ENCODE assay signal across 10 cellular contexts in the genomic region with DNA sequence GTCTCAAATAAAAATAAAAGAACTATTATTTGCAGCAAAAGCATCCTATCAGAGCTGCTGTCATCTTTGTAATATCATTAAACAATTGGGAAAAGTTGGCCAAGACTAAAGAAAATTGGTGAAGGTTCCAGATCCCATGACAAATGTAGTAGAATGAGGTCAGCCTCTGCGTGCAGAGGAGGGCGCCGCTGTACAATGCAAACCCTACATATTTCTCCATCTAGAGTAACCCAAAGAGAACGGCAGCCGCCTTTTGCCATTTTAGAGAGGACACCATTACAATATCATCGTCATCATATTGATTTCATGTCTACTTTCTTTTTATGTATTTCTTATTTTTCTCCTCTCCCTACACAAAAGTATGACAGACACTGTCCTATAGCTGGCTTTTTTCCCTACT. TPM values are rescaled to one million over a fixed set of nuclear protein-coding genes. Genes with fewer than 3 reads are reported as not detected.
DNase-seq lines count a peak whose midpoint lies in the region; ATAC-seq and TF ChIP-seq lines count a peak whose summit lies in the region.
"Had no signal": no experiment of that assay in that cellular context is flagged by ENCODE, and none has a peak within 500 bp of the region (broad histone marks: within the 10 kb centered on the region; RNA-seq: fewer than 3 reads in every experiment).

No MANE protein-coding gene starts in this region.

- H3K36me3 Mint-ChIP-seq in Calu3 (ENCODE audit: insufficient read depth, unreplicated experiment) (peaks cover 60% of the 10 kb centered on the region), HFFc6 (ENCODE audit: low read depth) (peaks cover 63% of the 10 kb centered on the region), osteocyte (ENCODE audit: unreplicated experiment) (peaks cover 56% of the 10 kb centered on the region)
- peaks cover 100% of the 10 kb centered on the region for H3K36me3 Mint-ChIP-seq in dendritic cell treated with granulocyte-macrophage colony-stimulating factor and Interleukin-4, amounts not matched to agents 40 ng/mL and 50 ng/mL, for 4 days (ENCODE audit: low read depth)

- H3K27ac Mint-ChIP-seq in Calu3 (ENCODE audit: unreplicated experiment) (peak overlapping the region; percentile 56), HFFc6 (no peak overlapping the region), osteocyte (ENCODE audit: unreplicated experiment) (peak overlapping the region; percentile 20)
- peak overlapping the region; percentile 51 for H3K27ac Mint-ChIP-seq in dendritic cell treated with granulocyte-macrophage colony-stimulating factor and Interleukin-4, amounts not matched to agents 40 ng/mL and 50 ng/mL, for 4 days
- H3K27ac Mint-ChIP-seq: activated CD4-positive, alpha-beta T cell treated with anti-CD3 and anti-CD28 coated beads, Interleukin-2, amount 10 ng/mL, durations not matched to agents 24 days and 14 days had no signal

- TF ChIP-seq CTCF in Calu3 (IDR thresholded peaks at IDR 0.05; ENCODE audit: unreplicated experiment) (no peak), HFFc6 (IDR thresholded peaks at IDR 0.05) (peak; percentile 26; the same call in 1 of the 2 replicates), osteocyte (IDR thresholded peaks at IDR 0.05) (no peak), GM20000 (IDR thresholded peaks at IDR 0.05; ENCODE audit: extremely low read depth, missing control alignments) (no peak)

- BruUV-seq in Calu3 (replicated peaks; lab: Mats Ljungman, UMichigan): no TSS peak

- no peak overlapping the region for H3K4me3 Mint-ChIP-seq in Calu3 (ENCODE audit: low read depth, unreplicated experiment)
- H3K4me3 Mint-ChIP-seq in HFFc6: no peak overlapping the region
- H3K4me3 Mint-ChIP-seq in dendritic cell treated with granulocyte-macrophage colony-stimulating factor and Interleukin-4, amounts not matched to agents 40 ng/mL and 50 ng/mL, for 4 days: no peak overlapping the region
- H3K4me3 Mint-ChIP-seq in osteocyte (ENCODE audit: unreplicated experiment): no peak overlapping the region
- H3K4me3 Mint-ChIP-seq: activated CD4-positive, alpha-beta T cell treated with anti-CD3 and anti-CD28 coated beads, Interleukin-2, amount 10 ng/mL, durations not matched to agents 24 days and 14 days; IgD-negative memory B cell had no signal

- H3K4me1 Mint-ChIP-seq in Calu3 (ENCODE audit: low read depth, unreplicated experiment): peaks cover 8% of the 10 kb centered on the region
- peaks cover 21% of the 10 kb centered on the region for H3K4me1 Mint-ChIP-seq in HFFc6 (ENCODE audit: low read depth)
- peaks cover 15% of the 10 kb centered on the region for H3K4me1 Mint-ChIP-seq in dendritic cell treated with granulocyte-macrophage colony-stimulating factor and Interleukin-4, amounts not matched to agents 40 ng/mL and 50 ng/mL, for 4 days (ENCODE audit: low read depth)
- peaks cover 27% of the 10 kb centered on the region for H3K4me1 Mint-ChIP-seq in osteocyte (ENCODE audit: unreplicated experiment)

- CTCF ChIA-PET in Calu3 (lab: Charles Lee): interaction anchor here (1.2 to 1.5 kb wide), 2 partner anchors 22 to 87 kb away, joined by 3 to 12 read pairs; no protein-coding TSS in a partner anchor

- intact Hi-C loops in Calu3 (cut with micrococcal nuclease; ENCODE audit: unreplicated experiment): no loop called here
- intact Hi-C loops in dendritic cell treated with granulocyte-macrophage colony-stimulating factor and Interleukin-4, amounts not matched to agents 40 ng/mL and 50 ng/mL, for 4 days (cut with micrococcal nuclease): loop anchor here (5.0 to 10.0 kb wide), 2 partner anchors 85 to 328 kb away; no protein-coding TSS in a partner anchor

- ATAC-seq in GM18861 (IDR thresholded peaks at IDR 0.05; ENCODE audit: unreplicated experiment): no peak

- peak; percentile 33 for DNase-seq in Calu3
- DNase-seq in HFFc6: no peak
- DNase-seq in osteocyte (ENCODE audit: extremely low spot score, unreplicated experiment): no peak
- no peak for DNase-seq in ureter (ENCODE audit: low spot score)
- DNase-seq in GM20000 (ENCODE audit: low spot score): no peak
- DNase-seq: activated CD4-positive, alpha-beta T cell treated with anti-CD3 and anti-CD28 coated beads, Interleukin-2, amount 10 ng/mL, durations not matched to agents 24 days and 14 days; NCI-H2107 had no signal

- H3K9me3 Mint-ChIP-seq in Calu3 (ENCODE audit: low read depth, unreplicated experiment) (no peaks in the 10 kb centered on the region), HFFc6 (no peaks in the 10 kb centered on the region), osteocyte (ENCODE audit: unreplicated experiment) (no peaks in the 10 kb centered on the region)
- H3K9me3 Mint-ChIP-seq in dendritic cell treated with granulocyte-macrophage colony-stimulating factor and Interleukin-4, amounts not matched to agents 40 ng/mL and 50 ng/mL, for 4 days: no peaks in the 10 kb centered on the region
- H3K9me3 Mint-ChIP-seq: activated CD4-positive, alpha-beta T cell treated with anti-CD3 and anti-CD28 coated beads, Interleukin-2, amount 10 ng/mL, durations not matched to agents 24 days and 14 days; IgD-negative memory B cell had no signal

- H3K27me3 Mint-ChIP-seq in Calu3 (ENCODE audit: unreplicated experiment): no peaks in the 10 kb centered on the region
- H3K27me3 Mint-ChIP-seq in HFFc6 (ENCODE audit: insufficient read depth): 0 out of 2 replicates have a peak, but pooled peaks cover 3% of the 10 kb centered on the region
- no peaks in the 10 kb centered on the region for H3K27me3 Mint-ChIP-seq in dendritic cell treated with granulocyte-macrophage colony-stimulating factor and Interleukin-4, amounts not matched to agents 40 ng/mL and 50 ng/mL, for 4 days
- H3K27me3 Mint-ChIP-seq in osteocyte (ENCODE audit: unreplicated experiment): no peaks in the 10 kb centered on the region
- H3K27me3 Mint-ChIP-seq: activated CD4-positive, alpha-beta T cell treated with anti-CD3 and anti-CD28 coated beads, Interleukin-2, amount 10 ng/mL, durations not matched to agents 24 days and 14 days; IgD-negative memory B cell had no signal

RNA-seq across cellular contexts. Expression of a gene that starts 59.5 kb away (rescaled TPM):
- total RNA-seq in Calu3 (2022) (53.1 and 77.3 TPM in 2 replicates), osteocyte (96.5 and 111 TPM in 2 replicates), ureter (113 TPM)
- total RNA-seq in HFFc6 (2021; fragmentation: NEBNext Ultra II Directional; extraction: Animal tissue kit (Norgen Biotek cat#: 25700)): 10 to 100 TPM; 27.8 to 38.3 (median 34.8) TPM
